Comparison of ENCODE assay signal across 1 cellular context in genomic region chr5:174045470-174046025, GRCh38.
TF ChIP-seq lines count a peak whose summit lies in the region.

NSG2 (plus strand) TSS chr5:174045706; CDS start chr5:174046756, 1,050 bp downstream.

TF ChIP-seq in HepG2, 621 proteins besides CTCF, POLR2A, EP300 and RAD21 (continued from another document and continues in another):
- TF ChIP-seq REST (IDR thresholded peaks at IDR 0.05; ENCODE audit: borderline replicate concordance in 1 of 2, low read depth in 1 of 2, low read length in 2 of 2) (peak; percentile 92 to 97), IRF2 (CRISPR knock-in tag; IDR thresholded peaks at IDR 0.05) (peak; percentile 44; the same call in 1 of the 2 replicates), TEAD3 (CRISPR knock-in tag; optimal IDR thresholded peaks at IDR 0.05; ENCODE audit: borderline replicate concordance) (peak; percentile 66), ZFP37 (CRISPR knock-in tag; IDR thresholded peaks at IDR 0.05; ENCODE audit: borderline replicate concordance) (peak; percentile 80; the same call in 1 of the 2 replicates), ZBTB42 (CRISPR knock-in tag; IDR thresholded peaks at IDR 0.05) (no peak), ZBTB7A (CRISPR knock-in tag; IDR thresholded peaks at IDR 0.05) (no peak), MXD1 (CRISPR knock-in tag; IDR thresholded peaks at IDR 0.05) (no peak), YEATS4 (CRISPR knock-in tag; IDR thresholded peaks at IDR 0.05; ENCODE audit: borderline replicate concordance) (no peak), MAZ (IDR thresholded peaks at IDR 0.05; ENCODE audit: borderline replicate concordance, low read depth, low read length) (peak; percentile 96), MAZ (CRISPR knock-in tag; IDR thresholded peaks at IDR 0.05; ENCODE audit: low read depth) (peak; percentile 90), FOSL1 (CRISPR knock-in tag; IDR thresholded peaks at IDR 0.05; ENCODE audit: borderline replicate concordance) (no peak), ZNF530 (CRISPR knock-in tag; IDR thresholded peaks at IDR 0.05; ENCODE audit: low read depth) (no peak), UBTF (CRISPR knock-in tag; IDR thresholded peaks at IDR 0.05) (peak; percentile 74), ZNF567 (CRISPR knock-in tag; IDR thresholded peaks at IDR 0.05; ENCODE audit: borderline replicate concordance) (no peak), GATA4 (IDR thresholded peaks at IDR 0.05; ENCODE audit: borderline replicate concordance, low read depth) (no peak), ZNF782 (CRISPR knock-in tag; IDR thresholded peaks at IDR 0.05; ENCODE audit: borderline replicate concordance) (0 out of 2 replicates have a peak, but pooled peaks have one; percentile 65), JUN (CRISPR knock-in tag; IDR thresholded peaks at IDR 0.05) (no peak), CBX5 (CRISPR knock-in tag; IDR thresholded peaks at IDR 0.05; ENCODE audit: borderline replicate concordance) (peak; percentile 57; the same call in 1 of the 2 replicates), ZNF614 (CRISPR knock-in tag; IDR thresholded peaks at IDR 0.05; ENCODE audit: borderline replicate concordance) (peak; percentile 28; the same call in 1 of the 2 replicates), RBAK (CRISPR knock-in tag; IDR thresholded peaks at IDR 0.05) (no peak), SMARCC2 (IDR thresholded peaks at IDR 0.05) (no peak), CREM (IDR thresholded peaks at IDR 0.05) (no peak), CREM (CRISPR knock-in tag; IDR thresholded peaks at IDR 0.05) (no peak), ZNF333 (CRISPR knock-in tag; IDR thresholded peaks at IDR 0.05; ENCODE audit: borderline replicate concordance) (no peak), ZNF12 (CRISPR knock-in tag; IDR thresholded peaks at IDR 0.05) (0 out of 2 replicates have a peak, but pooled peaks have one; percentile 14), SP1 (IDR thresholded peaks at IDR 0.05) (no peak), SP1 (CRISPR knock-in tag; IDR thresholded peaks at IDR 0.05) (no peak), TCF12 (IDR thresholded peaks at IDR 0.05) (no peak), TCF12 (CRISPR knock-in tag; IDR thresholded peaks at IDR 0.05) (no peak), SALL1 (CRISPR knock-in tag; IDR thresholded peaks at IDR 0.05) (peak; percentile 77), ZNF33A (CRISPR knock-in tag; IDR thresholded peaks at IDR 0.05; ENCODE audit: borderline replicate concordance) (no peak), STAG1 (CRISPR knock-in tag; IDR thresholded peaks at IDR 0.05) (peak; percentile 96), MEF2D (CRISPR knock-in tag; IDR thresholded peaks at IDR 0.05) (0 out of 2 replicates have a peak, but pooled peaks have one; percentile 16), NCOA5 (CRISPR knock-in tag; IDR thresholded peaks at IDR 0.05) (no peak), ZMYM4 (CRISPR knock-in tag; IDR thresholded peaks at IDR 0.05) (no peak; the same call in 1 of the 2 replicates), MXI1 (IDR thresholded peaks at IDR 0.05; ENCODE audit: borderline replicate concordance, low read depth, low read length) (peak; percentile 78; the same call in 2 of the 3 replicates), ZNF121 (CRISPR knock-in tag; IDR thresholded peaks at IDR 0.05) (no peak), PCBP2 (optimal IDR thresholded peaks at IDR 0.05; ENCODE audit: low read depth, low read length, poor library complexity, severe bottlenecking) (no peak), MIER2 (CRISPR knock-in tag; IDR thresholded peaks at IDR 0.05) (peak; percentile 99), KDM5A (IDR thresholded peaks at IDR 0.05; ENCODE audit: borderline replicate concordance, low read length) (no peak), ZNF264 (CRISPR knock-in tag; IDR thresholded peaks at IDR 0.05) (0 out of 2 replicates have a peak, but pooled peaks have one; percentile 26), ZSCAN21 (CRISPR knock-in tag; IDR thresholded peaks at IDR 0.05; ENCODE audit: borderline replicate concordance) (peak; percentile 72; the same call in 1 of the 2 replicates), TFE3 (CRISPR knock-in tag; IDR thresholded peaks at IDR 0.05) (0 out of 2 replicates have a peak, but pooled peaks have one; percentile 41), TAF15 (IDR thresholded peaks at IDR 0.05; ENCODE audit: low read depth, low read length, poor library complexity, severe bottlenecking) (no peak), ZBTB25 (CRISPR knock-in tag; IDR thresholded peaks at IDR 0.05) (peak; percentile 63; the same call in 1 of the 2 replicates), ETV6 (CRISPR knock-in tag; conservative IDR thresholded peaks at IDR 0.05) (0 out of 2 replicates have a peak, but pooled peaks have one; percentile 58), CCAR2 (optimal IDR thresholded peaks at IDR 0.05; ENCODE audit: low read depth, low read length) (no peak), ZNF572 (CRISPR knock-in tag; IDR thresholded peaks at IDR 0.05) (no peak), ZSCAN5A (CRISPR knock-in tag; IDR thresholded peaks at IDR 0.05; ENCODE audit: borderline replicate concordance) (no peak), NR0B2 (CRISPR knock-in tag; IDR thresholded peaks at IDR 0.05) (no peak), RARA (CRISPR knock-in tag; IDR thresholded peaks at IDR 0.05) (peak; percentile 47; the same call in 1 of the 2 replicates), ZNF253 (CRISPR knock-in tag; IDR thresholded peaks at IDR 0.05; ENCODE audit: borderline replicate concordance) (no peak), TCF7 (IDR thresholded peaks at IDR 0.05; ENCODE audit: low read depth) (no peak), PCBP1 (IDR thresholded peaks at IDR 0.05; ENCODE audit: borderline replicate concordance, low read depth, low read length) (no peak), ZNF687 (CRISPR knock-in tag; IDR thresholded peaks at IDR 0.05) (peak; percentile 61), PHF21A (CRISPR knock-in tag; IDR thresholded peaks at IDR 0.05) (no peak), HOXD1 (CRISPR knock-in tag; IDR thresholded peaks at IDR 0.05) (peak; percentile 80)
- TF ChIP-seq, protein P1, sequence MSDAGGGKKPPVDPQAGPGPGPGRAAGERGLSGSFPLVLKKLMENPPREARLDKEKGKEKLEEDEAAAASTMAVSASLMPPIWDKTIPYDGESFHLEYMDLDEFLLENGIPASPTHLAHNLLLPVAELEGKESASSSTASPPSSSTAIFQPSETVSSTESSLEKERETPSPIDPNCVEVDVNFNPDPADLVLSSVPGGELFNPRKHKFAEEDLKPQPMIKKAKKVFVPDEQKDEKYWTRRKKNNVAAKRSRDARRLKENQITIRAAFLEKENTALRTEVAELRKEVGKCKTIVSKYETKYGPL (CRISPR knock-in tag; IDR thresholded peaks at IDR 0.05), result no peak
